Comparison of ENCODE assay signal across 1 cellular context in genomic region chr17:80970762-80971703, GRCh38.
TF ChIP-seq lines count a peak whose summit lies in the region.

No MANE protein-coding gene starts in this region.

TF ChIP-seq in GM23338, 12 proteins besides CTCF, POLR2A, EP300 and RAD21 (continued from another document):
- no peak for TF ChIP-seq ZNF462 (CRISPR knock-in tag; IDR thresholded peaks at IDR 0.05)
- TF ChIP-seq ZNF114 (CRISPR knock-in tag; IDR thresholded peaks at IDR 0.05) = no peak
- TF ChIP-seq REST (IDR thresholded peaks at IDR 0.05; ENCODE audit: unreplicated experiment) = no peak
